ENCODE assay signal across 10 cellular contexts in the genomic region with DNA sequence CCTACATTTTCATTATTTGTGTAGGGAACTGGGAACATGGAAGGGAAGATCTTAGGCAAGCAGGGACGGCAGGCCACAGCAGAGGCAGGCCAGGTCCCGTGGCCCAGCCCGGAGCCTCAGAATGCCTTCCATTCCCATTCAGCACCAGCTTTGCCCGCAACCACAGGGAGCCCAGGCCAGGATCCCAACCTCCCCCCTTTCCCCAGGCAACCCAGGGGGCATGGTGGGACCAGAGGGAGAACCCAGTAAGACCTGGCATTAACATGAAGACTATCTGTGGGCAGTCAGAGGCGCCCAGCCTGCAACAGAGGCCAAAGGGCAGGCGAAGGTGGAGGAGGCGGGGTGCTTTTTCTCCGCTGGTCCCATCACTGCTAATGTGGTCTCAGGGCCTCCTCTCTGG.
DNase-seq lines count a peak whose midpoint lies in the region; ATAC-seq and TF ChIP-seq lines count a peak whose summit lies in the region.
"Had no signal": no experiment of that assay in that cellular context is flagged by ENCODE, and none has a peak within 500 bp of the region (broad histone marks: within the 10 kb centered on the region; RNA-seq: fewer than 3 reads in every experiment).

No MANE protein-coding gene starts in this region.

- no peak overlapping the region for H3K9ac ChIP-seq in OCI-LY3 (ENCODE audit: low read length)
- no peak overlapping the region for H3K9ac ChIP-seq in iPS-15b (ENCODE audit: low read depth, low read length)

- peak overlapping the region; percentile 63 for H3K4me2 ChIP-seq in OCI-LY3 (ENCODE audit: low read length)

- DNase-seq in H7 = peak; percentile 62
- DNase-seq in sciatic nerve (ENCODE audit: low spot score) = peak; percentile 49
- no peak for DNase-seq in NCI-H2171 (lab: John Stamatoyannopoulos, UW)
- no peak for DNase-seq in NAMALWA (ENCODE audit: low spot score)
- no peak for DNase-seq in activated CD8-positive, alpha-beta memory T cell treated with anti-CD3 and anti-CD28 coated beads for 24 hours
- DNase-seq: NK-92 treated with Interleukin-12 subunit alpha and Interleukin-12 subunit beta, amount 100 ng/mL, for 24 hours had no signal

- peaks cover 44% of the 10 kb centered on the region for H3K27me3 ChIP-seq in H7 (ENCODE audit: control insufficient read depth, insufficient read depth, low read length)
- H3K27me3 ChIP-seq in OCI-LY3 (ENCODE audit: low read depth, low read length) = peaks cover 45% of the 10 kb centered on the region
- peaks cover 47% of the 10 kb centered on the region for H3K27me3 ChIP-seq in iPS-15b (ENCODE audit: control insufficient read depth, insufficient read depth, low read length)

- H3K36me3 ChIP-seq in H7 (replicated peaks; ENCODE audit: control insufficient read depth, insufficient read depth, low read length) (no peaks in the 10 kb centered on the region), OCI-LY3 (replicated peaks; ENCODE audit: low read depth, low read length) (no peaks in the 10 kb centered on the region), iPS-15b (ENCODE audit: control insufficient read depth, insufficient read depth, low read length) (no peaks in the 10 kb centered on the region)
- H3K36me3 ChIP-seq: pancreas had no signal

- no peak for ATAC-seq in sciatic nerve
- ATAC-seq in GM19351 (IDR thresholded peaks at IDR 0.05; ENCODE audit: unreplicated experiment) = no peak

- H3K27ac ChIP-seq in OCI-LY3 (ENCODE audit: low read length) = no peak overlapping the region
- H3K27ac ChIP-seq: pancreas had no signal

- H3K9me3 ChIP-seq in OCI-LY3 (ENCODE audit: insufficient read depth, low read length) (no peaks in the 10 kb centered on the region), iPS-15b (ENCODE audit: control insufficient read depth, insufficient read depth, low read length) (no peaks in the 10 kb centered on the region)
- H3K9me3 ChIP-seq: pancreas had no signal

- H3K79me2 ChIP-seq in OCI-LY3 (ENCODE audit: low read length) = no peaks in the 10 kb centered on the region

- H4K20me1 ChIP-seq in OCI-LY3 (ENCODE audit: insufficient read depth, low read length) = peaks cover 6% of the 10 kb centered on the region; the same call in 1 of the 2 replicates

- intact Hi-C loops in sciatic nerve (cut with DNase I) = loop anchor here (5.0 kb wide), 1 partner anchor 933 kb away; the partner anchor contains the start of gene CHST13

- peak overlapping the region; percentile 15; the same call in 1 of the 2 replicates for H3K4me3 ChIP-seq in H7 (ENCODE audit: insufficient read depth, low read depth, low read length)
- H3K4me3 ChIP-seq in OCI-LY3 (ENCODE audit: low read length) = peak overlapping the region; percentile 61; the same call in 1 of the 2 replicates
- peak overlapping the region; percentile 30 for H3K4me3 ChIP-seq in iPS-15b (ENCODE audit: low read depth, low read length)

- TF ChIP-seq CTCF in OCI-LY3 (IDR thresholded peaks at IDR 0.05; ENCODE audit: low read depth, low read length) = no peak

- H3K4me1 ChIP-seq in OCI-LY3 (ENCODE audit: low read length) (peaks cover 35% of the 10 kb centered on the region), iPS-15b (ENCODE audit: control insufficient read depth, insufficient read depth, low read length) (peaks cover 6% of the 10 kb centered on the region)

- no peak overlapping the region for H2AFZ ChIP-seq in OCI-LY3 (ENCODE audit: low read depth, low read length)

Comparison
In these comparisons a context has a peak if more than half of its experiments do, and no peak if none do; other contexts are left out.
1. DNase-seq: peak in H7 (single experiment) and sciatic nerve (single experiment); none in NCI-H2171 (single experiment), NAMALWA (single experiment) and activated CD8-positive, alpha-beta memory T cell treated with anti-CD3 and anti-CD28 coated beads for 24 hours (single experiment).
2. Peak in every context shown above with its lines, with median percentiles within 50 percentile points of each other: H3K4me3 ChIP-seq.